Comparison of ENCODE assay signal across 16 cellular contexts in genomic region chr3:71528816-71529215, GRCh38. TPM values are rescaled to one million over a fixed set of nuclear protein-coding genes. Genes with fewer than 3 reads are reported as not detected.
A peak's percentile ranks its signal among the peaks of the same experiment; 100 is the strongest.
DNase-seq lines count a peak whose midpoint lies in the region; ATAC-seq, FAIRE-seq and TF ChIP-seq lines count a peak whose summit lies in the region.
"Had no signal": no experiment of that assay in that cellular context is flagged by ENCODE, and none has a peak within 500 bp of the region (broad histone marks: within the 10 kb centered on the region; RNA-seq: fewer than 3 reads in every experiment).

No MANE protein-coding gene starts in this region.

- FAIRE-seq in astrocyte (lab: Jason Lieb, UNC) = no peak
- FAIRE-seq: D721Med, endometrium, K562 had no signal

- H3K4me3 ChIP-seq in astrocyte (ENCODE audit: insufficient read depth, low read depth, low read length) = no peak overlapping the region
- H3K4me3 ChIP-seq: K562 had no signal

- peaks cover 31% of the 10 kb centered on the region for H3K4me1 ChIP-seq in astrocyte (ENCODE audit: insufficient read depth, low read length)

- peaks cover 1% of the 10 kb centered on the region for H3K9me3 Mint-ChIP-seq in activated naive CD8-positive, alpha-beta T cell treated with anti-CD3 and anti-CD28 coated beads, Interleukin-2, amount 10 ng/mL, durations not matched to agents 7 days and 5 days
- H3K9me3 Mint-ChIP-seq in activated naive CD8-positive, alpha-beta T cell treated with anti-CD3 and anti-CD28 coated beads, Interleukin-2, amount 50 U/mL, for 24 hours = no peaks in the 10 kb centered on the region
- H3K9me3 Mint-ChIP-seq in astrocyte (ENCODE audit: unreplicated experiment) = no peaks in the 10 kb centered on the region
- H3K9me3 Mint-ChIP-seq: stimulated activated effector memory CD8-positive, alpha-beta T cell treated with anti-CD3 and anti-CD28 coated beads, Interleukin-12 subunit alpha, Interleukin-12 subunit beta, amount 100 ng/mL, for 72 hours had no signal

- POLR2A ChIA-PET in activated naive CD8-positive, alpha-beta T cell treated with anti-CD3 and anti-CD28 coated beads, Interleukin-2, amount 10 ng/mL, durations not matched to agents 7 days and 5 days (lab: Charles Lee) = no interaction called here

- H3K27ac Mint-ChIP-seq in activated naive CD8-positive, alpha-beta T cell treated with anti-CD3 and anti-CD28 coated beads, Interleukin-2, amount 10 ng/mL, durations not matched to agents 7 days and 5 days = peak overlapping the region; percentile 60
- H3K27ac Mint-ChIP-seq in activated naive CD8-positive, alpha-beta T cell treated with anti-CD3 and anti-CD28 coated beads, Interleukin-2, amount 50 U/mL, for 24 hours = no peak overlapping the region
- peak overlapping the region; percentile 1 for H3K27ac Mint-ChIP-seq in astrocyte (ENCODE audit: unreplicated experiment)
- H3K27ac Mint-ChIP-seq: stimulated activated effector memory CD8-positive, alpha-beta T cell treated with anti-CD3 and anti-CD28 coated beads, Interleukin-12 subunit alpha, Interleukin-12 subunit beta, amount 100 ng/mL, for 72 hours had no signal

- H3K27ac ChIP-seq in astrocyte (ENCODE audit: low read depth, low read length) = no peak overlapping the region
- H3K27ac ChIP-seq: foreskin keratinocyte had no signal

- H3K27me3 ChIP-seq in astrocyte (ENCODE audit: insufficient read depth, low read length) = no peaks in the 10 kb centered on the region
- H3K27me3 ChIP-seq: foreskin keratinocyte had no signal

- H3K9ac ChIP-seq in astrocyte (ENCODE audit: low read length) = no peak overlapping the region

- peak overlapping the region; percentile 33 for H3K4me3 Mint-ChIP-seq in activated naive CD8-positive, alpha-beta T cell treated with anti-CD3 and anti-CD28 coated beads, Interleukin-2, amount 10 ng/mL, durations not matched to agents 7 days and 5 days
- no peak overlapping the region for H3K4me3 Mint-ChIP-seq in activated naive CD8-positive, alpha-beta T cell treated with anti-CD3 and anti-CD28 coated beads, Interleukin-2, amount 50 U/mL, for 24 hours
- no peak overlapping the region for H3K4me3 Mint-ChIP-seq in astrocyte (ENCODE audit: unreplicated experiment)
- H3K4me3 Mint-ChIP-seq: stimulated activated effector memory CD8-positive, alpha-beta T cell treated with anti-CD3 and anti-CD28 coated beads, Interleukin-12 subunit alpha, Interleukin-12 subunit beta, amount 100 ng/mL, for 72 hours had no signal

- H2AFZ ChIP-seq in astrocyte (ENCODE audit: low read depth, low read length) = no peak overlapping the region

- ATAC-seq in activated naive CD8-positive, alpha-beta T cell treated with anti-CD3 and anti-CD28 coated beads, Interleukin-2, amount 10 ng/mL, durations not matched to agents 7 days and 5 days (ENCODE audit: low read depth) = peak; percentile 65
- no peak for ATAC-seq in activated naive CD8-positive, alpha-beta T cell treated with anti-CD3 and anti-CD28 coated beads, Interleukin-2, amount 50 U/mL, for 24 hours
- ATAC-seq in HG03108 (IDR thresholded peaks at IDR 0.05; ENCODE audit: unreplicated experiment) = peak; percentile 83
- no peak for ATAC-seq in stimulated activated naive CD8-positive, alpha-beta T cell treated with anti-CD3 and anti-CD28 coated beads, Interleukin-15, Interleukin-2, amounts not matched to agents 100 U/mL and 50 U/mL, for 24 hours
- ATAC-seq: foreskin keratinocyte; K562; stimulated activated effector memory CD8-positive, alpha-beta T cell treated with anti-CD3 and anti-CD28 coated beads, Interleukin-12 subunit alpha, Interleukin-12 subunit beta, amount 100 ng/mL, for 72 hours had no signal

- peaks cover 21% of the 10 kb centered on the region for H3K36me3 Mint-ChIP-seq in activated naive CD8-positive, alpha-beta T cell treated with anti-CD3 and anti-CD28 coated beads, Interleukin-2, amount 10 ng/mL, durations not matched to agents 7 days and 5 days
- peaks cover 2% of the 10 kb centered on the region for H3K36me3 Mint-ChIP-seq in activated naive CD8-positive, alpha-beta T cell treated with anti-CD3 and anti-CD28 coated beads, Interleukin-2, amount 50 U/mL, for 24 hours (ENCODE audit: low read depth)
- peaks cover 18% of the 10 kb centered on the region for H3K36me3 Mint-ChIP-seq in astrocyte (ENCODE audit: low read depth, unreplicated experiment)
- H3K36me3 Mint-ChIP-seq: stimulated activated effector memory CD8-positive, alpha-beta T cell treated with anti-CD3 and anti-CD28 coated beads, Interleukin-12 subunit alpha, Interleukin-12 subunit beta, amount 100 ng/mL, for 72 hours had no signal

- TF ChIP-seq CTCF in astrocyte (IDR thresholded peaks at IDR 0.05; ENCODE audit: insufficient read depth, low read depth, low read length) = no peak

- H4K20me1 ChIP-seq in astrocyte (ENCODE audit: insufficient read depth, low read length) = no peaks in the 10 kb centered on the region

- H3K79me2 ChIP-seq in astrocyte (ENCODE audit: insufficient read depth, low read length) = peaks cover 92% of the 10 kb centered on the region

- H3K4me1 Mint-ChIP-seq in activated naive CD8-positive, alpha-beta T cell treated with anti-CD3 and anti-CD28 coated beads, Interleukin-2, amount 10 ng/mL, durations not matched to agents 7 days and 5 days = peaks cover 18% of the 10 kb centered on the region
- peaks cover 26% of the 10 kb centered on the region for H3K4me1 Mint-ChIP-seq in activated naive CD8-positive, alpha-beta T cell treated with anti-CD3 and anti-CD28 coated beads, Interleukin-2, amount 50 U/mL, for 24 hours
- H3K4me1 Mint-ChIP-seq in astrocyte (ENCODE audit: low read depth, unreplicated experiment) = peaks cover 49% of the 10 kb centered on the region

- no peak overlapping the region for H3K4me2 ChIP-seq in astrocyte (ENCODE audit: low read length)

- DNase-seq in activated naive CD8-positive, alpha-beta T cell treated with anti-CD3 and anti-CD28 coated beads, Interleukin-2, amount 10 ng/mL, durations not matched to agents 7 days and 5 days = no peak
- no peak for DNase-seq in activated naive CD8-positive, alpha-beta T cell treated with anti-CD3 and anti-CD28 coated beads, Interleukin-2, amount 50 U/mL, for 24 hours
- no peak for DNase-seq in astrocyte (ENCODE audit: low read depth)
- DNase-seq in glomerular visceral epithelial cell (ENCODE audit: extremely low spot score) = no peak
- no peak for DNase-seq in NCI-H446 (lab: John Stamatoyannopoulos, UW)
- DNase-seq in NCI-H2107 treated with DMSO at 0.1 percent for 48 hours (lab: John Stamatoyannopoulos, UW; ENCODE audit: unreplicated experiment) = no peak
- no peak for DNase-seq in stimulated activated naive CD8-positive, alpha-beta T cell treated with anti-CD3 and anti-CD28 coated beads, Interleukin-15, Interleukin-2, amounts not matched to agents 100 U/mL and 50 U/mL, for 24 hours
- DNase-seq: cerebellar nuclear complex, foreskin keratinocyte, NCI-H1436, NCI-H510A treated with DMSO at 0.1 percent for 48 hours had no signal

- no peaks in the 10 kb centered on the region for H3K27me3 Mint-ChIP-seq in activated naive CD8-positive, alpha-beta T cell treated with anti-CD3 and anti-CD28 coated beads, Interleukin-2, amount 10 ng/mL, durations not matched to agents 7 days and 5 days
- H3K27me3 Mint-ChIP-seq in activated naive CD8-positive, alpha-beta T cell treated with anti-CD3 and anti-CD28 coated beads, Interleukin-2, amount 50 U/mL, for 24 hours = no peaks in the 10 kb centered on the region
- no peaks in the 10 kb centered on the region for H3K27me3 Mint-ChIP-seq in astrocyte (ENCODE audit: low read depth, unreplicated experiment)

- H3K9me3 ChIP-seq in astrocyte (ENCODE audit: insufficient read depth, low read depth, low read length) = no peaks in the 10 kb centered on the region

- H3K36me3 ChIP-seq in astrocyte (ENCODE audit: insufficient read depth, low read length) = no peaks in the 10 kb centered on the region

RNA-seq across cellular contexts. Expression of gene FOXP1, which starts 54.7 kb away (rescaled TPM):
- total RNA-seq in activated naive CD8-positive, alpha-beta T cell treated with anti-CD3 and anti-CD28 coated beads, Interleukin-2, amount 10 ng/mL, durations not matched to agents 7 days and 5 days = 100 to 1,000 TPM; 178 TPM
- total RNA-seq in astrocyte = 107 and 124 TPM in 2 replicates

Comparison
In these comparisons a context has a peak if more than half of its experiments do, and no peak if none do; other contexts are left out.
1. ATAC-seq: peak in activated naive CD8-positive, alpha-beta T cell treated with anti-CD3 and anti-CD28 coated beads, Interleukin-2, amount 10 ng/mL, durations not matched to agents 7 days and 5 days (single experiment) and HG03108 (single experiment); none in activated naive CD8-positive, alpha-beta T cell treated with anti-CD3 and anti-CD28 coated beads, Interleukin-2, amount 50 U/mL, for 24 hours (single experiment) and stimulated activated naive CD8-positive, alpha-beta T cell treated with anti-CD3 and anti-CD28 coated beads, Interleukin-15, Interleukin-2, amounts not matched to agents 100 U/mL and 50 U/mL, for 24 hours (single experiment).